In the genomic region with DNA sequence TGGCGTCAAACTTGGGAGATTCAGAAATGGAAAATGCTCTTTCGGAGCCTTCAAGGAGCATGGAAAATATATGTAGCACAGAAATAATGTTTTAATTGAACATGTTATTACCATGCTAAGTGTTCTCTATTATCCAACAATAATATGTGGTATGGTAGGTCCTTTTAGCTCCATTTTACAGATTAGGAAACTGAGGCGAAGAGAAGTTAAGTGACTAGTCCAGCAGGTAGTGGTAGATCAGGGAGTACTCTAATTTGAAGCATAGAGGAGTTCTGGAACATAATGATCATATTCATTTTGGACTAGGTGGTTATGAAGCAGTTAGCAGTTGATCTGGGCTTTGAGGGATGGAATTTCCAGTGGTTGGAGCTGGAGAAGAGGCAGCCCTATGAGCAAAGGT, we compare ENCODE assay signal across 10 cellular contexts. TPM values are rescaled to one million over a fixed set of nuclear protein-coding genes. Genes with fewer than 3 reads are reported as not detected.
DNase-seq lines count a peak whose midpoint lies in the region; ATAC-seq lines count a peak whose summit lies in the region.
"Had no signal": no experiment of that assay in that cellular context is flagged by ENCODE, and none has a peak within 500 bp of the region (broad histone marks: within the 10 kb centered on the region; RNA-seq: fewer than 3 reads in every experiment).

No MANE protein-coding gene starts in this region.

- H3K36me3 Mint-ChIP-seq in T-helper 2 cell treated with Interferon-gamma antibody and Interleukin-4, amounts not matched to agents 5 μg/mL and 100 μg/mL, for 36 hours (ENCODE audit: low read depth): peaks cover 11% of the 10 kb centered on the region
- peaks cover 9% of the 10 kb centered on the region for H3K36me3 Mint-ChIP-seq in activated CD8-positive, alpha-beta T cell treated with anti-CD3 and anti-CD28 coated beads, Interleukin-2, amount 10 ng/mL, durations not matched to agents 7 days and 5 days (ENCODE audit: low read depth)

- peaks cover 27% of the 10 kb centered on the region; the same call in 1 of the 2 replicates for H3K4me1 ChIP-seq in iPS-20b (ENCODE audit: insufficient read depth, low read length)
- H3K4me1 ChIP-seq in subcutaneous abdominal adipose tissue (ENCODE audit: control insufficient read depth in 5 of 5, insufficient read depth in 5 of 5, low read length in 5 of 5): peaks cover 0 to 31% (median 19%) of the 10 kb centered on the region in 5 donors

- peaks cover 42% of the 10 kb centered on the region for H3K4me1 Mint-ChIP-seq in T-helper 2 cell treated with Interferon-gamma antibody and Interleukin-4, amounts not matched to agents 5 μg/mL and 100 μg/mL, for 36 hours (ENCODE audit: low read depth)
- H3K4me1 Mint-ChIP-seq in activated CD8-positive, alpha-beta T cell treated with anti-CD3 and anti-CD28 coated beads, Interleukin-2, amount 10 ng/mL, durations not matched to agents 7 days and 5 days (ENCODE audit: low read depth): peaks cover 44% of the 10 kb centered on the region

- CTCF ChIA-PET in activated CD8-positive, alpha-beta T cell treated with anti-CD3 and anti-CD28 coated beads, Interleukin-2, amount 10 ng/mL, durations not matched to agents 7 days and 5 days (lab: Charles Lee): interaction anchor here (0.8 kb wide), 1 partner anchor 45 kb away, joined by 3 read pairs; no protein-coding TSS in a partner anchor

- no peak overlapping the region for H3K27ac Mint-ChIP-seq in T-helper 2 cell treated with Interferon-gamma antibody and Interleukin-4, amounts not matched to agents 5 μg/mL and 100 μg/mL, for 36 hours
- H3K27ac Mint-ChIP-seq in activated CD8-positive, alpha-beta T cell treated with anti-CD3 and anti-CD28 coated beads, Interleukin-2, amount 10 ng/mL, durations not matched to agents 7 days and 5 days: no peak overlapping the region

- H3K9ac ChIP-seq in iPS-20b (ENCODE audit: low read depth, low read length): peak overlapping the region; percentile 89; the same call in 1 of the 2 replicates
- peak overlapping the region in 2 of 5 donors; percentile 91 to 95 for H3K9ac ChIP-seq in subcutaneous abdominal adipose tissue (ENCODE audit: low read length in 5 of 5)

- no peak for ATAC-seq in activated CD8-positive, alpha-beta T cell treated with anti-CD3 and anti-CD28 coated beads, Interleukin-2, amount 10 ng/mL, durations not matched to agents 7 days and 5 days

- H3K9me3 Mint-ChIP-seq in T-helper 2 cell treated with Interferon-gamma antibody and Interleukin-4, amounts not matched to agents 5 μg/mL and 100 μg/mL, for 36 hours: no peaks in the 10 kb centered on the region
- no peaks in the 10 kb centered on the region for H3K9me3 Mint-ChIP-seq in activated CD8-positive, alpha-beta T cell treated with anti-CD3 and anti-CD28 coated beads, Interleukin-2, amount 10 ng/mL, durations not matched to agents 7 days and 5 days (ENCODE audit: insufficient read depth)

- H3K36me3 ChIP-seq in iPS-20b (ENCODE audit: insufficient read depth, low read depth, low read length) (no peaks in the 10 kb centered on the region), subcutaneous abdominal adipose tissue (ENCODE audit: control insufficient read depth in 5 of 5, insufficient read depth in 5 of 5, low read length in 5 of 5) (no peaks in the 10 kb centered on the region)

- POLR2A ChIA-PET in activated CD8-positive, alpha-beta T cell treated with anti-CD3 and anti-CD28 coated beads, Interleukin-2, amount 10 ng/mL, durations not matched to agents 7 days and 5 days (lab: Charles Lee): no interaction called here

- peak overlapping the region; percentile 93 for H3K4me3 Mint-ChIP-seq in T-helper 2 cell treated with Interferon-gamma antibody and Interleukin-4, amounts not matched to agents 5 μg/mL and 100 μg/mL, for 36 hours
- peak overlapping the region; percentile 91 for H3K4me3 Mint-ChIP-seq in activated CD8-positive, alpha-beta T cell treated with anti-CD3 and anti-CD28 coated beads, Interleukin-2, amount 10 ng/mL, durations not matched to agents 7 days and 5 days

- H3K4me3 ChIP-seq in iPS-20b (ENCODE audit: low read length): peak overlapping the region; percentile 91
- H3K4me3 ChIP-seq in subcutaneous abdominal adipose tissue (ENCODE audit: low read depth in 1 of 5, low read length in 5 of 5): peak overlapping the region; percentile 93 to 97 (median 96)

- H3K27me3 ChIP-seq in iPS-20b (ENCODE audit: insufficient read depth, low read length) (no peaks in the 10 kb centered on the region), subcutaneous abdominal adipose tissue (ENCODE audit: control insufficient read depth in 5 of 5, insufficient read depth in 4 of 5, low read length in 5 of 5) (no peaks in the 10 kb centered on the region)

- peak overlapping the region; percentile 72 for H3K27ac ChIP-seq in iPS-20b (ENCODE audit: low read length)
- H3K27ac ChIP-seq in subcutaneous abdominal adipose tissue (ENCODE audit: low read depth, low read length): no peak overlapping the region

- H3K9me3 ChIP-seq in iPS-20b (ENCODE audit: insufficient read depth, low read depth, low read length) (no peaks in the 10 kb centered on the region), subcutaneous abdominal adipose tissue (ENCODE audit: control insufficient read depth in 5 of 5, low read length in 5 of 5) (no peaks in the 10 kb centered on the region)

- no peak for DNase-seq in T-helper 2 cell treated with Interferon-gamma antibody and Interleukin-4, amounts not matched to agents 5 μg/mL and 100 μg/mL, for 36 hours (ENCODE audit: low spot score)
- DNase-seq in T-helper 2 cell (no peak), NCI-H226 (no peak), NCI-H1105 treated with DMSO at 0.1 percent for 48 hours (lab: John Stamatoyannopoulos, UW) (no peak), NCI-H1417 treated with DMSO at 0.1 percent for 48 hours (lab: John Stamatoyannopoulos, UW) (no peak)
- DNase-seq in activated CD8-positive, alpha-beta T cell treated with anti-CD3 and anti-CD28 coated beads, Interleukin-2, amount 10 ng/mL, durations not matched to agents 7 days and 5 days: no peak
- DNase-seq: NCI-H446 treated with DMSO at 0.1 percent for 48 hours; stimulated activated CD4-positive, alpha-beta T cell treated with anti-CD3 and anti-CD28 coated beads, Interleukin-12 subunit alpha, Interleukin-12 subunit beta, amount 100 ng/mL, for 4 hours had no signal

- no peaks in the 10 kb centered on the region for H3K27me3 Mint-ChIP-seq in T-helper 2 cell treated with Interferon-gamma antibody and Interleukin-4, amounts not matched to agents 5 μg/mL and 100 μg/mL, for 36 hours (ENCODE audit: low read depth)
- no peaks in the 10 kb centered on the region for H3K27me3 Mint-ChIP-seq in activated CD8-positive, alpha-beta T cell treated with anti-CD3 and anti-CD28 coated beads, Interleukin-2, amount 10 ng/mL, durations not matched to agents 7 days and 5 days (ENCODE audit: low read depth)

RNA-seq across cellular contexts. Expression of gene CMC1, which starts 1.1 kb away (rescaled TPM):
- 10 to 100 TPM; 16.8 to 20.8 TPM for total RNA-seq in activated CD8-positive, alpha-beta T cell treated with anti-CD3 and anti-CD28 coated beads, Interleukin-2, amount 10 ng/mL, durations not matched to agents 7 days and 5 days
